ENCODE assay signal across 17 cellular contexts in genomic region chr9:117290809-117291208, GRCh38.
"Had no signal": no experiment of that assay in that cellular context is flagged by ENCODE, and none has a peak within 500 bp of the region (broad histone marks: within the 10 kb centered on the region; RNA-seq: fewer than 3 reads in every experiment).

No MANE protein-coding gene starts in this region.

- H3K4me3 ChIP-seq: cardiac muscle cell, esophagus muscularis mucosa, heart right ventricle, neural progenitor cell, ovary had no signal

- H3K9ac ChIP-seq: neural progenitor cell had no signal

- DNase-seq: activated CD4-positive, alpha-beta T cell treated with anti-CD3 and anti-CD28 coated beads for 1 hour; activated CD4-positive, alpha-beta T cell treated with anti-CD3 and anti-CD28 coated beads, Interleukin-2, amount 50 U/mL, for 48 hours; activated CD8-positive, alpha-beta memory T cell treated with anti-CD3 and anti-CD28 coated beads, Interleukin-2, amount 10 ng/mL, durations not matched to agents 7 days and 5 days; activated naive CD8-positive, alpha-beta T cell treated with anti-CD3 and anti-CD28 coated beads, Interleukin-2, amount 10 ng/mL, durations not matched to agents 7 days and 5 days; activated T-cell treated with anti-CD3 and anti-CD28 coated beads, Interleukin-2, amount 50 U/mL, for 48 hours; aorta; foreskin melanocyte; heart right ventricle; islet precursor cell; mesendoderm; ovary; stimulated activated CD4-positive, alpha-beta T cell treated with anti-CD3 and anti-CD28 coated beads, Interleukin-2, amount 100 ng/mL, for 48 hours; stimulated activated naive CD4-positive, alpha-beta T cell treated with Interleukin-2 at 50 U/mL for 16 hours had no signal

- ATAC-seq: activated CD8-positive, alpha-beta memory T cell treated with anti-CD3 and anti-CD28 coated beads, Interleukin-2, amount 10 ng/mL, durations not matched to agents 7 days and 5 days; heart right ventricle; left ventricle myocardium superior had no signal

- H3K27ac ChIP-seq: cardiac muscle cell, esophagus muscularis mucosa, heart right ventricle, neural progenitor cell, ovary had no signal

- H3K9me3 ChIP-seq: esophagus muscularis mucosa, heart right ventricle, ovary had no signal

- H3K4me2 ChIP-seq: neural progenitor cell had no signal

- H3K36me3 ChIP-seq: cardiac muscle cell, esophagus muscularis mucosa, heart right ventricle, neural progenitor cell, ovary had no signal

- H2AFZ ChIP-seq: neural progenitor cell had no signal

- H3K27me3 ChIP-seq: cardiac muscle cell, esophagus muscularis mucosa, neural progenitor cell, ovary had no signal
